8 cellular contexts compared by ENCODE assay signal in the genomic region with DNA sequence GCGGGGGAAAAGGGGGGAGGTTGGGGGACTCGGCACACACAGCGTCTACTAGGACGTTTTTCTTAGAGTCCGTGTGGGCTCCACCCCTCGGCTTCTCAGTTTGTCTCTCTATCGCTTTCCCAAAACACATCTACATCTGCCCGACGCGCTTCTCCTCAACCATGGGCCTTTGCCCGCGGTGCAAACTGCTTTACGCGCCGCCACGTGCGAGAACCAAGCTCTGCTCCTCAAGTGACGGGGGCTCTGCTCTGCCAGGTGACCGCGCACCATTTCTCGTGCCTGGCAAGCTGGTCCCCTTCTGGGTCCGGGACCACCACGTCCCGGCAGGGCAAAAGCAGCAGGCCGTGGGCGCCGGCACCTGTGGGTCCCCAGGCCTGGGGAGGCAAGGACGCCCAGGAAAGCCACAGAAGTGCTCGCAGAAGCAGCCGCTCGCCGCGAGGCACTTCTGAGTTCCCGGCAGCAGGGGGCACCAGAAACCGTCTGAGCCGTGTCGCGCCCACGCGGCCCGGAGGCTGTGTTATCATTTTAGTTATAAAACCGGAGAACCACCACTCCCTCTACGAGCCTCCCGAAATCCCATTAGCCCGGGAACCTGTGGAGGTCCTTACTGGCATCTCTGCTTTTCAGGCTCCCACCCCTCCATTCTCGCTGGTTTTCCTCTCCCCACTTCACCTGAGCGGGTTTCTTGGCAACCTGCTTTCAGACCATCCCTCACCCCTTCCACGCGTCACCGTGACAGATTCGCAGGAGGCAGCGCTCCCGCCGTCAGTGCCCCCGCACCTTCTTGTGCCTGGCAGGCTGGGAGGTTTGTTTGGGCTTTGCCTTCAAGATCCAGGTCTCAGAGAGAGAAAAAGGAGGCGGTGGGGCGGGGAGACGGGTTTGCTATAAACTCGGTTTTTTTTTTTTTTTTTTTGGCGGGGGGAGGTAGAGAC. TPM values are rescaled to one million over a fixed set of nuclear protein-coding genes. Genes with fewer than 3 reads are reported as not detected.
DNase-seq lines count a peak whose midpoint lies in the region; ATAC-seq and TF ChIP-seq lines count a peak whose summit lies in the region.

No MANE protein-coding gene starts in this region.

- H3K9me3 ChIP-seq in ovary: no peaks in the 10 kb centered on the region
- no peaks in the 10 kb centered on the region for H3K9me3 ChIP-seq in upper lobe of right lung

- H3K4me1 ChIP-seq in ovary (ENCODE audit: insufficient read depth) (peaks cover 1% of the 10 kb centered on the region), upper lobe of right lung (peaks cover 35% of the 10 kb centered on the region)

- DNase-seq in AG09319 (ENCODE audit: extremely low read depth, low read depth) (no peak), NCI-H82 treated with DMSO at 0.1 percent for 48 hours (lab: John Stamatoyannopoulos, UW; ENCODE audit: unreplicated experiment) (peak; percentile 16), head of caudate nucleus (peak; percentile 76 to 95 (median 89)), ovary (peak; percentile 79 to 92 (median 83)), upper lobe of right lung (peak; percentile 81)
- DNase-seq in activated naive CD4-positive, alpha-beta T cell treated with Interleukin-2 at 50 U/mL for 16 hours: peak; percentile 62

- no peak for TF ChIP-seq POLR2A in ovary (IDR thresholded peaks at IDR 0.05)

- no peaks in the 10 kb centered on the region for H3K36me3 ChIP-seq in ovary
- H3K36me3 ChIP-seq in upper lobe of right lung: no peaks in the 10 kb centered on the region

- peak; percentile 87 for TF ChIP-seq CTCF in AG09319 (IDR thresholded peaks at IDR 0.05; ENCODE audit: low read depth, low read length)
- TF ChIP-seq CTCF in ovary (IDR thresholded peaks at IDR 0.05): peak; percentile 61 to 86 (median 77)
- TF ChIP-seq CTCF in upper lobe of right lung (IDR thresholded peaks at IDR 0.05): peak; percentile 62

- ATAC-seq in GM18870 (IDR thresholded peaks at IDR 0.05; ENCODE audit: unreplicated experiment) (peak; percentile 52), HG03280 (IDR thresholded peaks at IDR 0.05; ENCODE audit: unreplicated experiment) (peak; percentile 66), upper lobe of right lung (peak; percentile 74)

- peak overlapping the region; percentile 39 for H3K4me3 ChIP-seq in ovary
- peak overlapping the region; percentile 29 for H3K4me3 ChIP-seq in upper lobe of right lung

- peak overlapping the region in 1 of 2 donors; percentile 17 for H3K27ac ChIP-seq in ovary
- H3K27ac ChIP-seq in upper lobe of right lung: no peak overlapping the region

- H3K27me3 ChIP-seq in ovary (no peaks in the 10 kb centered on the region), upper lobe of right lung (peaks cover 98% of the 10 kb centered on the region)

- WGBS in ovary, 3 donors: 1 to 2% (median 1%) methylated on average over 60 of the region's 60 CpGs

- TF ChIP-seq EP300 in ovary (IDR thresholded peaks at IDR 0.05): no peak

- intact Hi-C loops in head of caudate nucleus (cut with DNase I): loop anchor here (5.0 kb wide), 2 partner anchors 110 to 355 kb away; no protein-coding TSS in a partner anchor
- intact Hi-C loops in ovary (cut with DNase I): loop anchor here (2.0 to 5.0 kb wide), 2 partner anchors 355 to 357 kb away; no protein-coding TSS in a partner anchor
- intact Hi-C loops in upper lobe of right lung (cut with DNase I): loop anchor here (10.0 kb wide), 1 partner anchor 357 kb away; no protein-coding TSS in a partner anchor

RNA-seq across cellular contexts. Expression of a gene that starts 2.5 kb away (rescaled TPM):
- total RNA-seq in ovary (1 to 10 TPM in 5 of 7 donors, under 1 TPM in 2; 0.23 to 6.3 (median 2.7) TPM), upper lobe of right lung (0.23 TPM)
- polyA plus RNA-seq in ovary: 1 to 10 TPM; 3.6 to 3.7 TPM
